19 cellular contexts compared by ENCODE assay signal in genomic region chr13:40995997-40996396, GRCh38. TPM values are rescaled to one million over a fixed set of nuclear protein-coding genes. Genes with fewer than 3 reads are reported as not detected.
A peak's percentile ranks its signal among the peaks of the same experiment; 100 is the strongest.
DNase-seq lines count a peak whose midpoint lies in the region; ATAC-seq and TF ChIP-seq lines count a peak whose summit lies in the region.
"Had no signal": no experiment of that assay in that cellular context is flagged by ENCODE, and none has a peak within 500 bp of the region (broad histone marks: within the 10 kb centered on the region; RNA-seq: fewer than 3 reads in every experiment).

No MANE protein-coding gene starts in this region.

- intact Hi-C loops in transverse colon (cut with DNase I; ENCODE audit: low total_unique reads): no loop called here

- no peaks in the 10 kb centered on the region for H3K27me3 Mint-ChIP-seq in activated CD8-positive, alpha-beta memory T cell treated with anti-CD3 and anti-CD28 coated beads, Interleukin-2, amount 10 ng/mL, durations not matched to agents 7 days and 5 days
- H3K27me3 Mint-ChIP-seq in activated naive CD8-positive, alpha-beta T cell treated with anti-CD3 and anti-CD28 coated beads, Interleukin-2, amount 50 U/mL, for 24 hours: no peaks in the 10 kb centered on the region
- no peaks in the 10 kb centered on the region for H3K27me3 Mint-ChIP-seq in stimulated activated memory B cell treated with anti-CD40 and anti-IgM and Interleukin-4, amounts not matched to agents 10 μg/mL and 1 μg/mL and 100 μg/mL, for 72 hours

- peak overlapping the region; percentile 86; the same call in 1 of the 2 replicates for H3K4me2 ChIP-seq in MM.1S (ENCODE audit: low read depth, low read length)
- H3K4me2 ChIP-seq: A549 had no signal

- H3K9me3 Mint-ChIP-seq in activated CD8-positive, alpha-beta memory T cell treated with anti-CD3 and anti-CD28 coated beads, Interleukin-2, amount 10 ng/mL, durations not matched to agents 7 days and 5 days (ENCODE audit: low read depth): no peaks in the 10 kb centered on the region
- no peaks in the 10 kb centered on the region for H3K9me3 Mint-ChIP-seq in activated naive CD8-positive, alpha-beta T cell treated with anti-CD3 and anti-CD28 coated beads, Interleukin-2, amount 50 U/mL, for 24 hours
- no peaks in the 10 kb centered on the region for H3K9me3 Mint-ChIP-seq in stimulated activated memory B cell treated with anti-CD40 and anti-IgM and Interleukin-4, amounts not matched to agents 10 μg/mL and 1 μg/mL and 100 μg/mL, for 72 hours

- no peaks in the 10 kb centered on the region for H4K20me1 ChIP-seq in MM.1S (ENCODE audit: insufficient read depth, low read length)

- DNase-seq in activated CD8-positive, alpha-beta memory T cell treated with anti-CD3 and anti-CD28 coated beads, Interleukin-2, amount 10 ng/mL, durations not matched to agents 7 days and 5 days: no peak
- DNase-seq in activated CD8-positive, alpha-beta memory T cell treated with anti-CD3 and anti-CD28 coated beads, Interleukin-2, amount 50 U/mL, for 4 hours: no peak
- DNase-seq in MM.1S (no peak), transverse colon (no peak)
- no peak for DNase-seq in activated naive CD8-positive, alpha-beta T cell treated with anti-CD3 and anti-CD28 coated beads, Interleukin-2, amount 50 U/mL, for 24 hours
- DNase-seq: activated CD4-positive, CD25-positive, alpha-beta regulatory T cell treated with anti-CD3 and anti-CD28 coated beads, Interleukin-2, amount 50 U/mL, for 72 hours; activated T-cell treated with anti-CD3 and anti-CD28 coated beads, Interleukin-2, amount 50 U/mL, for 48 hours; aorta; COR-L47; left cardiac atrium; NCI-H1694; pancreas; SHP77; upper lobe of left lung had no signal

- no peak overlapping the region for H2AFZ ChIP-seq in MM.1S (ENCODE audit: low read length)

- H3K36me3 Mint-ChIP-seq in activated CD8-positive, alpha-beta memory T cell treated with anti-CD3 and anti-CD28 coated beads, Interleukin-2, amount 10 ng/mL, durations not matched to agents 7 days and 5 days: peaks cover 47% of the 10 kb centered on the region
- H3K36me3 Mint-ChIP-seq in activated naive CD8-positive, alpha-beta T cell treated with anti-CD3 and anti-CD28 coated beads, Interleukin-2, amount 50 U/mL, for 24 hours (ENCODE audit: low read depth): peaks cover 31% of the 10 kb centered on the region
- peaks cover 22% of the 10 kb centered on the region for H3K36me3 Mint-ChIP-seq in stimulated activated memory B cell treated with anti-CD40 and anti-IgM and Interleukin-4, amounts not matched to agents 10 μg/mL and 1 μg/mL and 100 μg/mL, for 72 hours

- peak overlapping the region; percentile 84 for H3K27ac Mint-ChIP-seq in activated CD8-positive, alpha-beta memory T cell treated with anti-CD3 and anti-CD28 coated beads, Interleukin-2, amount 10 ng/mL, durations not matched to agents 7 days and 5 days
- peak overlapping the region; percentile 62 for H3K27ac Mint-ChIP-seq in activated naive CD8-positive, alpha-beta T cell treated with anti-CD3 and anti-CD28 coated beads, Interleukin-2, amount 50 U/mL, for 24 hours
- H3K27ac Mint-ChIP-seq in stimulated activated memory B cell treated with anti-CD40 and anti-IgM and Interleukin-4, amounts not matched to agents 10 μg/mL and 1 μg/mL and 100 μg/mL, for 72 hours: peak overlapping the region; percentile 3

- peak overlapping the region; percentile 60 for H3K4me3 Mint-ChIP-seq in activated CD8-positive, alpha-beta memory T cell treated with anti-CD3 and anti-CD28 coated beads, Interleukin-2, amount 10 ng/mL, durations not matched to agents 7 days and 5 days
- no peak overlapping the region for H3K4me3 Mint-ChIP-seq in activated naive CD8-positive, alpha-beta T cell treated with anti-CD3 and anti-CD28 coated beads, Interleukin-2, amount 50 U/mL, for 24 hours
- no peak overlapping the region for H3K4me3 Mint-ChIP-seq in stimulated activated memory B cell treated with anti-CD40 and anti-IgM and Interleukin-4, amounts not matched to agents 10 μg/mL and 1 μg/mL and 100 μg/mL, for 72 hours

- ATAC-seq in activated CD8-positive, alpha-beta memory T cell treated with anti-CD3 and anti-CD28 coated beads, Interleukin-2, amount 10 ng/mL, durations not matched to agents 7 days and 5 days: no peak
- ATAC-seq in activated naive CD8-positive, alpha-beta T cell treated with anti-CD3 and anti-CD28 coated beads, Interleukin-2, amount 50 U/mL, for 24 hours: no peak
- no peak for ATAC-seq in stimulated activated memory B cell treated with anti-CD40 and anti-IgM and Interleukin-4, amounts not matched to agents 10 μg/mL and 1 μg/mL and 100 μg/mL, for 72 hours
- ATAC-seq in gastroesophageal sphincter: no peak
- no peak for ATAC-seq in HG03039 (IDR thresholded peaks at IDR 0.05; ENCODE audit: unreplicated experiment)
- ATAC-seq: A549, pancreas had no signal

- no peak overlapping the region for H3K9ac ChIP-seq in MM.1S (ENCODE audit: low read length)

- H3K36me3 ChIP-seq in MM.1S (replicated peaks; ENCODE audit: insufficient read depth, low read length) (no peaks in the 10 kb centered on the region), transverse colon (no peaks in the 10 kb centered on the region), gastroesophageal sphincter (peaks cover 0 to 3% of the 10 kb centered on the region in 2 donors)
- H3K36me3 ChIP-seq: pancreas, upper lobe of left lung had no signal

- H3K27me3 ChIP-seq in MM.1S (replicated peaks; ENCODE audit: insufficient read depth, low read length) (no peaks in the 10 kb centered on the region), transverse colon (no peaks in the 10 kb centered on the region), gastroesophageal sphincter (no peaks in the 10 kb centered on the region)
- H3K27me3 ChIP-seq: pancreas, upper lobe of left lung had no signal

- TF ChIP-seq POLR2A in transverse colon (IDR thresholded peaks at IDR 0.05) (no peak), gastroesophageal sphincter (IDR thresholded peaks at IDR 0.05) (no peak)

- in situ Hi-C loops in transverse colon (cut with MboI; ENCODE audit: low pct_ligation_motif_present in 1 of 4, low pct_unique_long_range_greater_than_20kb in 1 of 4, low sequenced_read_pairs in 3 of 4): loop anchor here in 1 of 4 donors (25.0 kb wide), 1 partner anchor 209 kb away; the partner anchor contains the start of gene SLC25A15

- no peaks in the 10 kb centered on the region for H3K9me2 ChIP-seq in MM.1S (replicated peaks; ENCODE audit: insufficient read depth, low read length)

- peaks cover 98% of the 10 kb centered on the region for H3K79me2 ChIP-seq in MM.1S (ENCODE audit: low read length)

- H3K9me3 ChIP-seq in MM.1S (replicated peaks; ENCODE audit: insufficient read depth, low read length): no peaks in the 10 kb centered on the region
- H3K9me3 ChIP-seq in transverse colon: no peaks in the 10 kb centered on the region
- no peaks in the 10 kb centered on the region for H3K9me3 ChIP-seq in gastroesophageal sphincter
- H3K9me3 ChIP-seq: A549, pancreas, upper lobe of left lung had no signal

- H3F3A ChIP-seq in MM.1S (ENCODE audit: insufficient read depth, low read length): peaks cover 32% of the 10 kb centered on the region

- TF ChIP-seq CTCF in MM.1S (IDR thresholded peaks at IDR 0.05; ENCODE audit: low read length): no peak
- no peak for TF ChIP-seq CTCF in transverse colon (IDR thresholded peaks at IDR 0.05)
- no peak for TF ChIP-seq CTCF in gastroesophageal sphincter (IDR thresholded peaks at IDR 0.05)

- H3K4me3 ChIP-seq in MM.1S (ENCODE audit: low read length) (no peak overlapping the region), transverse colon (no peak overlapping the region), gastroesophageal sphincter (no peak overlapping the region)
- H3K4me3 ChIP-seq: A549, pancreas, skin epidermis, upper lobe of left lung had no signal

- peaks cover 77% of the 10 kb centered on the region for H3K4me1 Mint-ChIP-seq in activated CD8-positive, alpha-beta memory T cell treated with anti-CD3 and anti-CD28 coated beads, Interleukin-2, amount 10 ng/mL, durations not matched to agents 7 days and 5 days
- H3K4me1 Mint-ChIP-seq in activated naive CD8-positive, alpha-beta T cell treated with anti-CD3 and anti-CD28 coated beads, Interleukin-2, amount 50 U/mL, for 24 hours: peaks cover 83% of the 10 kb centered on the region
- peaks cover 71% of the 10 kb centered on the region for H3K4me1 Mint-ChIP-seq in stimulated activated memory B cell treated with anti-CD40 and anti-IgM and Interleukin-4, amounts not matched to agents 10 μg/mL and 1 μg/mL and 100 μg/mL, for 72 hours

- CTCF ChIA-PET in activated CD8-positive, alpha-beta memory T cell treated with anti-CD3 and anti-CD28 coated beads, Interleukin-2, amount 10 ng/mL, durations not matched to agents 7 days and 5 days (lab: Charles Lee): interaction anchor here (1.1 kb wide), 1 partner anchor 18 kb away, joined by 3 read pairs; no protein-coding TSS in a partner anchor

- TF ChIP-seq EP300 in transverse colon (IDR thresholded peaks at IDR 0.05; ENCODE audit: low read depth): no peak
- no peak for TF ChIP-seq EP300 in gastroesophageal sphincter (IDR thresholded peaks at IDR 0.05)

- H3K4me1 ChIP-seq in MM.1S (ENCODE audit: low read length) (peaks cover 32% of the 10 kb centered on the region), transverse colon (peaks cover 25 to 74% (median 48%) of the 10 kb centered on the region in 4 donors), gastroesophageal sphincter (peaks cover 0 to 22% (median 3%) of the 10 kb centered on the region in 3 donors)
- H3K4me1 ChIP-seq: A549 had no signal

- H3K27ac ChIP-seq in MM.1S (ENCODE audit: low read length) (peak overlapping the region; percentile 62; the same call in 1 of the 2 replicates), transverse colon (peak overlapping the region in 2 of 4 donors; percentile 8 to 76), gastroesophageal sphincter (no peak overlapping the region)
- H3K27ac ChIP-seq: A549 had no signal

RNA-seq across cellular contexts. Expression of gene ELF1, which starts 23.1 kb away (rescaled TPM):
- 100 to 1,000 TPM; 120 to 143 TPM for total RNA-seq in activated CD8-positive, alpha-beta memory T cell treated with anti-CD3 and anti-CD28 coated beads, Interleukin-2, amount 10 ng/mL, durations not matched to agents 7 days and 5 days
- total RNA-seq in transverse colon: 100 to 1,000 TPM in 3 of 4 donors, 10 to 100 TPM in 1; 38.0 to 123 (median 105) TPM
- total RNA-seq in gastroesophageal sphincter: 10 to 100 TPM; 58.2 to 86.6 (median 69.3) TPM

Comparison
In these comparisons a context has a peak if more than half of its experiments do, and no peak if none do; other contexts are left out.
1. H3K27ac Mint-ChIP-seq: peak in every context shown above with its lines; median percentile 84 in activated CD8-positive, alpha-beta memory T cell treated with anti-CD3 and anti-CD28 coated beads, Interleukin-2, amount 10 ng/mL, durations not matched to agents 7 days and 5 days; 62 in activated naive CD8-positive, alpha-beta T cell treated with anti-CD3 and anti-CD28 coated beads, Interleukin-2, amount 50 U/mL, for 24 hours; 3 in stimulated activated memory B cell treated with anti-CD40 and anti-IgM and Interleukin-4, amounts not matched to agents 10 μg/mL and 1 μg/mL and 100 μg/mL, for 72 hours.